Comparison of ENCODE assay signal across 11 cellular contexts in the genomic region with DNA sequence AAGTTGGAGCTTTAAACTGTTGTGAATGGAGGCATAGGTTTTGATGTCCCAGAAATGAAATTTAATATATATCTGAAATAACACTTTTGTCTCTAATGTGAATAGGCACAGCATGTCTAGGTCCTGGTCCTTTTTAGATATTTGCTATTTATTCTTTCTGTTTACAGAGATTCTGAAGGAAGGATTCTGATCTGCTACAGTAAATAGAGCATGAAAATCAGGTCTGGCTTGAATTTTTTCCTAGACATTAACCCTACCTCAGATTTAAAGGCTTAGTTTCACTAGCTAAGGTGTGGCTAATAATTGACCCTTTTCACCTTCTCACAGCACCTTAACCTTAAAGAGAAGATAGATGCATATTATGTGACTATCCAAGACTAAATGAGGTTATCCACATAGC. TPM values are rescaled to one million over a fixed set of nuclear protein-coding genes. Genes with fewer than 3 reads are reported as not detected.
"Had no signal": no experiment of that assay in that cellular context is flagged by ENCODE, and none has a peak within 500 bp of the region (broad histone marks: within the 10 kb centered on the region; RNA-seq: fewer than 3 reads in every experiment).

No MANE protein-coding gene starts in this region.

- H3K36me3 ChIP-seq: HAP-1 had no signal

- H3K9me3 ChIP-seq: HAP-1 had no signal

- H3K27ac Mint-ChIP-seq: HFFc6, IgD-negative memory B cell had no signal

- H3K27me3 Mint-ChIP-seq: IgD-negative memory B cell had no signal

- H3K9me3 Mint-ChIP-seq: HFFc6 had no signal

- ATAC-seq: HCT116, HepG2 had no signal

- H3K4me3 Mint-ChIP-seq: HFFc6, IgD-negative memory B cell had no signal

- H3K27ac ChIP-seq: GM23248, HL-60 had no signal

- DNase-seq: GM23248, GOT3, H7, HFFc6 had no signal

- H3K36me3 Mint-ChIP-seq: IgD-negative memory B cell had no signal

- H3K4me3 ChIP-seq: GM23248, HAP-1 had no signal

- H3K4me1 ChIP-seq: HAP-1 had no signal

RNA-seq across cellular contexts. Expression of a gene that starts 48.0 kb away (rescaled TPM):
- total RNA-seq: GM23248, H4, HFFc6, HT1080 had no signal
